Comparison of ENCODE assay signal across 1 cellular context in genomic region chr19:50347089-50347581, GRCh38.
TF ChIP-seq lines count a peak whose summit lies in the region.

No MANE protein-coding gene starts in this region.

TF ChIP-seq in GM12878, 131 proteins besides CTCF, POLR2A, EP300 and RAD21:
- TF ChIP-seq EED (IDR thresholded peaks at IDR 0.05; ENCODE audit: low read depth) (peak; percentile 84), STAT3 (IDR thresholded peaks at IDR 0.05; ENCODE audit: low read depth, low read length) (peak; percentile 67; the same call in 1 of the 2 replicates), CBX5 (IDR thresholded peaks at IDR 0.05; ENCODE audit: low read depth) (0 out of 2 replicates have a peak, but pooled peaks have one; percentile 38), RCOR1 (conservative IDR thresholded peaks at IDR 0.05; ENCODE audit: low read depth, low read length) (0 out of 2 replicates have a peak, but pooled peaks have one; percentile 49), PAX5 (IDR thresholded peaks at IDR 0.05; ENCODE audit: borderline replicate concordance, low read depth, low read length) (peak; percentile 71; the same call in 1 of the 2 replicates), SPI1 (IDR thresholded peaks at IDR 0.05; ENCODE audit: borderline replicate concordance, insufficient read depth, low read depth, low read length) (peak; percentile 85), MEF2B (IDR thresholded peaks at IDR 0.05; ENCODE audit: partially characterized antibody, poor library complexity, severe bottlenecking) (peak; percentile 79), BCL3 (IDR thresholded peaks at IDR 0.05; ENCODE audit: borderline replicate concordance, insufficient read depth, low read depth, low read length, poor library complexity, severe bottlenecking) (peak; percentile 82), GATAD2B (conservative IDR thresholded peaks at IDR 0.05; ENCODE audit: low read depth) (peak; percentile 79), ATF7 (IDR thresholded peaks at IDR 0.05; ENCODE audit: low read depth) (peak; percentile 88), ZNF687 (IDR thresholded peaks at IDR 0.05) (peak; percentile 47; the same call in 1 of the 2 replicates), MTA2 (IDR thresholded peaks at IDR 0.05; ENCODE audit: low read depth) (peak; percentile 92), RAD51 (IDR thresholded peaks at IDR 0.05) (peak; percentile 58; the same call in 1 of the 2 replicates), SRF (IDR thresholded peaks at IDR 0.05; ENCODE audit: low read depth in 2 of 2, low read length in 2 of 2) (0 out of 4 replicates have a peak, but pooled peaks of 1 of the 2 experiments have one; percentile 5), TCF12 (IDR thresholded peaks at IDR 0.05; ENCODE audit: low read depth, low read length) (0 out of 2 replicates have a peak, but pooled peaks have one; percentile 14), BCL11A (IDR thresholded peaks at IDR 0.05; ENCODE audit: low read depth, low read length) (peak; percentile 84), BHLHE40 (IDR thresholded peaks at IDR 0.05; ENCODE audit: borderline replicate concordance in 1 of 2, low read depth in 2 of 2, low read length in 1 of 2) (peak; percentile 77 to 86), SKIL (IDR thresholded peaks at IDR 0.05; ENCODE audit: low read depth, poor library complexity, severe bottlenecking) (peak; percentile 100), MTA3 (IDR thresholded peaks at IDR 0.05; ENCODE audit: borderline replicate concordance, low read length) (peak; percentile 86; the same call in 1 of the 2 replicates), RUNX3 (IDR thresholded peaks at IDR 0.05; ENCODE audit: low read length) (peak; percentile 80; the same call in 1 of the 2 replicates), JUNB (IDR thresholded peaks at IDR 0.05) (peak; percentile 99), RELB (IDR thresholded peaks at IDR 0.05; ENCODE audit: low read depth) (peak; percentile 82), TCF7 (IDR thresholded peaks at IDR 0.05; ENCODE audit: borderline replicate concordance) (peak; percentile 78), PML (IDR thresholded peaks at IDR 0.05; ENCODE audit: low read length) (peak; percentile 58; the same call in 1 of the 2 replicates), PKNOX1 (IDR thresholded peaks at IDR 0.05) (peak; percentile 75), IRF4 (IDR thresholded peaks at IDR 0.05; ENCODE audit: low read depth, low read length) (peak; percentile 93), ZNF217 (IDR thresholded peaks at IDR 0.05) (peak; percentile 82; the same call in 1 of the 2 replicates), FOXK2 (IDR thresholded peaks at IDR 0.05) (peak; percentile 16; the same call in 1 of the 2 replicates), ATF2 (IDR thresholded peaks at IDR 0.05; ENCODE audit: low read length) (peak; percentile 88), BACH1 (IDR thresholded peaks at IDR 0.05; ENCODE audit: borderline replicate concordance) (peak; percentile 81), DPF2 (IDR thresholded peaks at IDR 0.05) (peak; percentile 96), TAF1 (IDR thresholded peaks at IDR 0.05; ENCODE audit: borderline replicate concordance, low read depth, low read length) (0 out of 2 replicates have a peak, but pooled peaks have one; percentile 8), NR2F1 (conservative IDR thresholded peaks at IDR 0.05) (peak; percentile 86), BMI1 (IDR thresholded peaks at IDR 0.05; ENCODE audit: borderline replicate concordance) (peak; percentile 80; the same call in 1 of the 2 replicates), ZNF24 (IDR thresholded peaks at IDR 0.05) (peak; percentile 65; the same call in 1 of the 2 replicates), CBFB (IDR thresholded peaks at IDR 0.05; ENCODE audit: low read depth) (0 out of 2 replicates have a peak, but pooled peaks have one; percentile 21), YY1 (IDR thresholded peaks at IDR 0.05; ENCODE audit: low read depth, low read length) (0 out of 2 replicates have a peak, but pooled peaks have one; percentile 47), IKZF2 (IDR thresholded peaks at IDR 0.05) (peak; percentile 91 to 97), SP1 (IDR thresholded peaks at IDR 0.05; ENCODE audit: low read depth, low read length) (peak; percentile 65), TBL1XR1 (IDR thresholded peaks at IDR 0.05; ENCODE audit: low read depth, low read length) (peak; percentile 62; the same call in 1 of the 2 replicates), ETV6 (conservative IDR thresholded peaks at IDR 0.05 in 1 of 2, IDR thresholded peaks at IDR 0.05 in 1 of 2; ENCODE audit: borderline replicate concordance in 1 of 2, low read depth in 1 of 2) (peak in 1 of 2 experiments; percentile 97; a peak in 2 of 4 replicates), FOXM1 (IDR thresholded peaks at IDR 0.05; ENCODE audit: low read depth, low read length) (peak; percentile 76; the same call in 1 of the 2 replicates), JUND (IDR thresholded peaks at IDR 0.05; ENCODE audit: low read depth, low read length) (peak; percentile 77), NBN (IDR thresholded peaks at IDR 0.05) (peak; percentile 77), POU2F2 (IDR thresholded peaks at IDR 0.05; ENCODE audit: borderline replicate concordance, low read depth, low read length) (peak; percentile 30; the same call in 1 of the 3 replicates), CREB1 (IDR thresholded peaks at IDR 0.05; ENCODE audit: low read depth) (peak; percentile 58; the same call in 1 of the 2 replicates), GABPA (IDR thresholded peaks at IDR 0.05; ENCODE audit: low read depth) (peak; percentile 55; the same call in 1 of the 2 replicates), CREM (IDR thresholded peaks at IDR 0.05; ENCODE audit: low read depth) (peak; percentile 82), IKZF1 (conservative IDR thresholded peaks at IDR 0.05) (peak; percentile 85), MEF2A (IDR thresholded peaks at IDR 0.05; ENCODE audit: insufficient read depth, low read depth, low read length) (peak; percentile 73), ZBED1 (IDR thresholded peaks at IDR 0.05; ENCODE audit: borderline replicate concordance) (peak; percentile 88; the same call in 1 of the 2 replicates), NFIC (IDR thresholded peaks at IDR 0.05; ENCODE audit: low read depth, low read length) (peak; percentile 96)
